ENCODE assay signal across 8 cellular contexts in genomic region chr3:4302747-4303146, GRCh38. TPM values are rescaled to one million over a fixed set of nuclear protein-coding genes. Genes with fewer than 3 reads are reported as not detected.
A peak's percentile ranks its signal among the peaks of the same experiment; 100 is the strongest.
DNase-seq lines count a peak whose midpoint lies in the region; ATAC-seq and TF ChIP-seq lines count a peak whose summit lies in the region.

No MANE protein-coding gene starts in this region.

- no peak for TF ChIP-seq POLR2A in transverse colon (IDR thresholded peaks at IDR 0.05)

- H3K4me1 ChIP-seq in adipocyte (ENCODE audit: control insufficient read depth, insufficient read depth, low read length) (peaks cover 34% of the 10 kb centered on the region), left lung (peaks cover 22 to 23% of the 10 kb centered on the region in 2 donors), transverse colon (peaks cover 10 to 26% (median 18%) of the 10 kb centered on the region in 4 donors)

- H3K9ac ChIP-seq in adipocyte (ENCODE audit: low read length) = peak overlapping the region; percentile 93

- peak overlapping the region; percentile 96 for H3K4me3 ChIP-seq in adipocyte (ENCODE audit: low read length)
- peak overlapping the region; percentile 59 to 65 for H3K4me3 ChIP-seq in left lung
- H3K4me3 ChIP-seq in transverse colon = peak overlapping the region in 3 of 4 donors; percentile 60 to 85 (median 65)

- in situ Hi-C loops in transverse colon (cut with MboI; ENCODE audit: low pct_ligation_motif_present in 1 of 4, low pct_unique_long_range_greater_than_20kb in 1 of 4, low sequenced_read_pairs in 3 of 4) = no loop called here

- H3K27ac ChIP-seq in left lung (peak overlapping the region; percentile 90 to 94), transverse colon (peak overlapping the region; percentile 91 to 94 (median 92))

- no peak for TF ChIP-seq EP300 in transverse colon (IDR thresholded peaks at IDR 0.05; ENCODE audit: low read depth)

- H3K9me3 ChIP-seq in adipocyte (ENCODE audit: control insufficient read depth, low read length) (no peaks in the 10 kb centered on the region), left lung (no peaks in the 10 kb centered on the region), transverse colon (no peaks in the 10 kb centered on the region)

- intact Hi-C loops in Right ventricle myocardium superior (cut with DNase I) (no loop called here), Right ventricle myocardium inferior (cut with DNase I) (no loop called here), left lung (cut with DNase I) (no loop called here), transverse colon (cut with DNase I; ENCODE audit: low total_unique reads) (no loop called here)

- DNase-seq in Right ventricle myocardium superior (peak; percentile 36), Right ventricle myocardium inferior (ENCODE audit: missing footprints) (no peak), adipocyte (ENCODE audit: low read depth) (no peak), left lung (no peak), transverse colon (no peak), NCI-H2171 treated with DMSO at 0.1 percent for 48 hours (lab: John Stamatoyannopoulos, UW) (no peak), NCI-H2081 (lab: John Stamatoyannopoulos, UW) (no peak), 8988T (no peak)

- no peaks in the 10 kb centered on the region for H3K27me3 ChIP-seq in adipocyte (replicated peaks; ENCODE audit: control insufficient read depth, insufficient read depth, low read length)
- H3K27me3 ChIP-seq in left lung = no peaks in the 10 kb centered on the region
- no peaks in the 10 kb centered on the region for H3K27me3 ChIP-seq in transverse colon

- ATAC-seq in Right ventricle myocardium superior (ENCODE audit: poor library complexity) (no peak), Right ventricle myocardium inferior (no peak), left lung (no peak)

- WGBS in transverse colon (ENCODE audit: low coverage in 1 of 2), 2 donors = 71 to 92% methylated on average over 9 to 11 of the region's 11 CpGs

- TF ChIP-seq CTCF in left lung (IDR thresholded peaks at IDR 0.05) (no peak), transverse colon (IDR thresholded peaks at IDR 0.05) (no peak)

- H3K36me3 ChIP-seq in adipocyte (ENCODE audit: control insufficient read depth, insufficient read depth, low read length, severe bottlenecking) (no peaks in the 10 kb centered on the region), left lung (no peaks in the 10 kb centered on the region), transverse colon (no peaks in the 10 kb centered on the region)

RNA-seq across cellular contexts. Expression of gene SETMAR, which starts 0.4 kb away (rescaled TPM):
- total RNA-seq in Right ventricle myocardium superior = 15.4 TPM
- 15.9 TPM for total RNA-seq in Right ventricle myocardium inferior
- 10 to 100 TPM; 12.8 to 19.4 TPM for total RNA-seq in left lung
- 10 to 100 TPM; 12.0 to 30.7 (median 15.9) TPM for total RNA-seq in transverse colon
